ENCODE assay signal across 24 cellular contexts in the genomic region with DNA sequence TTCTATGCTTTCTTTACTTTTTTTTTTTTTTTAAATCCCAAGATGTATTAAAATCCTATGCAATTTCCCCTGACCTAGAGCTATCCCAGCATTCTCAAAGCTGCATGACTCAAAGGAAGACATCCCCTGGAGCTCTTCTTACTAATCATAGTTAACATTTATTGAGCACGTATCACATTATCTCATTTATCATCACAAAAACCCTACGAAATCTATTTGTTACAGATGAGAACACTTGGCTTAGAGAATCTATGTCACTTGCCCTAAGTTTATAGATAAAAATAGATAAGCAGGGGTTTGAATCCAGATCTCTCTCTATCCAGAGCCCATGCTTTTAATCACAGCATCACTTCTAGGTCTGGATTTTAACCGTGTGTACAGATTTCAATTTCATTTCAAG.
DNase-seq lines count a peak whose midpoint lies in the region; FAIRE-seq and TF ChIP-seq lines count a peak whose summit lies in the region.
"Had no signal": no experiment of that assay in that cellular context is flagged by ENCODE, and none has a peak within 500 bp of the region (broad histone marks: within the 10 kb centered on the region; RNA-seq: fewer than 3 reads in every experiment).

No MANE protein-coding gene starts in this region.

- H3K4me3 Mint-ChIP-seq in astrocyte (ENCODE audit: unreplicated experiment): no peak overlapping the region
- H3K4me3 Mint-ChIP-seq: activated CD8-positive, alpha-beta memory T cell treated with anti-CD3 and anti-CD28 coated beads, Interleukin-2, amount 10 ng/mL, durations not matched to agents 7 days and 5 days; CD4-positive, CD25-positive, alpha-beta regulatory T cell; neural progenitor cell had no signal

- DNase-seq in AG09309 (ENCODE audit: low read depth) (peak; percentile 57), HS-5 (ENCODE audit: low read depth) (peak; percentile 44), astrocyte (ENCODE audit: low read depth) (peak; percentile 48), glomerular visceral epithelial cell (ENCODE audit: extremely low spot score) (peak; percentile 47), NAMALWA (ENCODE audit: low spot score) (no peak), HuH-7 (ENCODE audit: low spot score) (no peak)
- DNase-seq in stimulated activated CD4-positive, alpha-beta T cell treated with anti-CD3 and anti-CD28 coated beads, Interleukin-4, amount 100 ng/mL, for 24 hours: no peak
- DNase-seq in effector CD4-positive, alpha-beta T cell: no peak
- DNase-seq: activated CD4-positive, alpha-beta T cell treated with anti-CD3 and anti-CD28 coated beads for 48 hours; activated CD8-positive, alpha-beta memory T cell treated with anti-CD3 and anti-CD28 coated beads, Interleukin-2, amount 10 ng/mL, durations not matched to agents 7 days and 5 days; CD4-positive, CD25-positive, alpha-beta regulatory T cell; dorsolateral prefrontal cortex; erythroblast; glutamatergic neuron; left ventricle myocardium inferior; mucosa of descending colon; NCI-H146; psoas muscle; spleen; stimulated activated CD8-positive, alpha-beta memory T cell treated with anti-CD3 and anti-CD28 coated beads, Interleukin-4, amount 100 ng/mL, for 48 hours had no signal

- H3K27ac ChIP-seq in astrocyte (ENCODE audit: low read depth, low read length): no peak overlapping the region
- H3K27ac ChIP-seq: A549, cardiac muscle cell, dorsolateral prefrontal cortex, left ventricle myocardium inferior, neural progenitor cell, psoas muscle had no signal

- H3K4me3 ChIP-seq in AG09309 (ENCODE audit: control insufficient read depth, low read depth, low read length) (no peak overlapping the region), astrocyte (ENCODE audit: insufficient read depth, low read depth, low read length) (no peak overlapping the region)
- H3K4me3 ChIP-seq: A549, cardiac muscle cell, dorsolateral prefrontal cortex, left ventricle myocardium inferior, mucosa of descending colon, neural progenitor cell, psoas muscle, spleen had no signal

- no peaks in the 10 kb centered on the region for H3K79me2 ChIP-seq in astrocyte (ENCODE audit: insufficient read depth, low read length)

- H3K27ac Mint-ChIP-seq in astrocyte (ENCODE audit: unreplicated experiment): peak overlapping the region; percentile 1
- H3K27ac Mint-ChIP-seq: activated CD8-positive, alpha-beta memory T cell treated with anti-CD3 and anti-CD28 coated beads, Interleukin-2, amount 10 ng/mL, durations not matched to agents 7 days and 5 days; activated T-helper 2 cell treated with anti-CD3 and anti-CD28 coated beads, Interferon-gamma antibody, Interleukin-2, Interleukin-4, amounts not matched to agents 10 μg/mL and 5 μg/mL and 100 μg/mL, durations not matched to agents 14 hours and 24 hours and 36 hours; neural progenitor cell had no signal

- H3K36me3 Mint-ChIP-seq in astrocyte (ENCODE audit: low read depth, unreplicated experiment): no peaks in the 10 kb centered on the region
- H3K36me3 Mint-ChIP-seq: activated CD8-positive, alpha-beta memory T cell treated with anti-CD3 and anti-CD28 coated beads, Interleukin-2, amount 10 ng/mL, durations not matched to agents 7 days and 5 days; CD4-positive, CD25-positive, alpha-beta regulatory T cell had no signal

- H3K27me3 Mint-ChIP-seq in astrocyte (ENCODE audit: low read depth, unreplicated experiment): no peaks in the 10 kb centered on the region

- H3K9me3 ChIP-seq in astrocyte (ENCODE audit: insufficient read depth, low read depth, low read length): no peaks in the 10 kb centered on the region
- H3K9me3 ChIP-seq: A549, left ventricle myocardium inferior, mucosa of descending colon, psoas muscle, spleen had no signal

- H3K4me1 Mint-ChIP-seq in astrocyte (ENCODE audit: low read depth, unreplicated experiment): peaks cover 25% of the 10 kb centered on the region
- H3K4me1 Mint-ChIP-seq: activated CD8-positive, alpha-beta memory T cell treated with anti-CD3 and anti-CD28 coated beads, Interleukin-2, amount 10 ng/mL, durations not matched to agents 7 days and 5 days; CD4-positive, CD25-positive, alpha-beta regulatory T cell had no signal

- no peak overlapping the region for H2AFZ ChIP-seq in astrocyte (ENCODE audit: low read depth, low read length)
- H2AFZ ChIP-seq: neural progenitor cell had no signal

- no peaks in the 10 kb centered on the region for H3K36me3 ChIP-seq in astrocyte (ENCODE audit: insufficient read depth, low read length)
- H3K36me3 ChIP-seq: cardiac muscle cell, left ventricle myocardium inferior, neural progenitor cell, spleen had no signal

- H3K4me2 ChIP-seq in astrocyte (ENCODE audit: low read length): no peak overlapping the region
- H3K4me2 ChIP-seq: A549, neural progenitor cell had no signal

- no peaks in the 10 kb centered on the region for H3K4me1 ChIP-seq in astrocyte (ENCODE audit: insufficient read depth, low read length)
- H3K4me1 ChIP-seq: A549, psoas muscle, spleen had no signal

- no peaks in the 10 kb centered on the region for H3K27me3 ChIP-seq in astrocyte (ENCODE audit: insufficient read depth, low read length)
- H3K27me3 ChIP-seq: cardiac muscle cell, dorsolateral prefrontal cortex, neural progenitor cell, spleen had no signal

- FAIRE-seq in astrocyte (lab: Jason Lieb, UNC): no peak
- FAIRE-seq: A549 had no signal

- H3K9me3 Mint-ChIP-seq in astrocyte (ENCODE audit: unreplicated experiment): peaks cover 2% of the 10 kb centered on the region
- H3K9me3 Mint-ChIP-seq: activated T-helper 2 cell treated with anti-CD3 and anti-CD28 coated beads, Interferon-gamma antibody, Interleukin-2, Interleukin-4, amounts not matched to agents 10 μg/mL and 5 μg/mL and 100 μg/mL, durations not matched to agents 14 hours and 24 hours and 36 hours had no signal

- no peak overlapping the region for H3K9ac ChIP-seq in astrocyte (ENCODE audit: low read length)
- H3K9ac ChIP-seq: neural progenitor cell had no signal

- no peaks in the 10 kb centered on the region for H4K20me1 ChIP-seq in astrocyte (ENCODE audit: insufficient read depth, low read length)

- TF ChIP-seq CTCF in AG09309 (IDR thresholded peaks at IDR 0.05; ENCODE audit: control insufficient read depth, insufficient read depth, low read depth, low read length, missing control alignments) (no peak), astrocyte (IDR thresholded peaks at IDR 0.05; ENCODE audit: insufficient read depth, low read depth, low read length) (no peak)

Comparison
In these comparisons a context has a peak if more than half of its experiments do, and no peak if none do; other contexts are left out.
1. DNase-seq: peak in AG09309 (single experiment), HS-5 (single experiment), astrocyte (single experiment) and glomerular visceral epithelial cell (single experiment); none in NAMALWA (single experiment), stimulated activated CD4-positive, alpha-beta T cell treated with anti-CD3 and anti-CD28 coated beads, Interleukin-4, amount 100 ng/mL, for 24 hours (single experiment), effector CD4-positive, alpha-beta T cell (single experiment) and HuH-7 (single experiment).